Comparison of ENCODE assay signal across 1 cellular context in genomic region chr14:24818054-24818822, GRCh38.
A peak's percentile ranks its signal among the peaks of the same experiment; 100 is the strongest.
TF ChIP-seq lines count a peak whose summit lies in the region.

No MANE protein-coding gene starts in this region.

TF ChIP-seq in HepG2, 621 proteins besides CTCF, POLR2A, EP300 and RAD21 (continued from another document and continues in another):
- TF ChIP-seq ARID3A (IDR thresholded peaks at IDR 0.05; ENCODE audit: low read depth, low read length) (peak; percentile 96), ELK4 (CRISPR knock-in tag; IDR thresholded peaks at IDR 0.05; ENCODE audit: borderline replicate concordance) (no peak), ELF3 (CRISPR knock-in tag; IDR thresholded peaks at IDR 0.05) (peak; percentile 59), FOXJ3 (CRISPR knock-in tag; IDR thresholded peaks at IDR 0.05; ENCODE audit: borderline replicate concordance) (peak; percentile 96), DNMT1 (CRISPR knock-in tag; IDR thresholded peaks at IDR 0.05) (no peak), ZUFSP (CRISPR knock-in tag; IDR thresholded peaks at IDR 0.05; ENCODE audit: borderline replicate concordance) (no peak; the same call in 1 of the 2 replicates), ZNF558 (CRISPR knock-in tag; IDR thresholded peaks at IDR 0.05; ENCODE audit: borderline replicate concordance) (peak; percentile 84; the same call in 1 of the 2 replicates), MAZ (IDR thresholded peaks at IDR 0.05; ENCODE audit: borderline replicate concordance, low read depth, low read length) (no peak), MAZ (CRISPR knock-in tag; IDR thresholded peaks at IDR 0.05; ENCODE audit: low read depth) (peak; percentile 66; the same call in 1 of the 2 replicates), ZNF3 (CRISPR knock-in tag; IDR thresholded peaks at IDR 0.05) (peak; percentile 7), PCBP1 (IDR thresholded peaks at IDR 0.05; ENCODE audit: borderline replicate concordance, low read depth, low read length) (no peak), BORCS8-MEF2B (CRISPR knock-in tag; IDR thresholded peaks at IDR 0.05) (peak; percentile 77), ZGPAT (CRISPR knock-in tag; IDR thresholded peaks at IDR 0.05) (peak; percentile 81), ZNF710 (CRISPR knock-in tag; IDR thresholded peaks at IDR 0.05; ENCODE audit: borderline replicate concordance) (peak; percentile 77; the same call in 1 of the 2 replicates), ZNF580 (CRISPR knock-in tag; IDR thresholded peaks at IDR 0.05; ENCODE audit: borderline replicate concordance, low read depth) (peak; percentile 54; the same call in 1 of the 2 replicates), IRF9 (CRISPR knock-in tag; IDR thresholded peaks at IDR 0.05; ENCODE audit: borderline replicate concordance) (peak; percentile 79; the same call in 1 of the 2 replicates), ZNF577 (CRISPR knock-in tag; IDR thresholded peaks at IDR 0.05; ENCODE audit: borderline replicate concordance, low read depth) (no peak), DRAP1 (CRISPR knock-in tag; IDR thresholded peaks at IDR 0.05) (peak; percentile 96), ARHGAP35 (CRISPR knock-in tag; IDR thresholded peaks at IDR 0.05; ENCODE audit: borderline replicate concordance) (peak; percentile 35; the same call in 1 of the 2 replicates), FOXP4 (CRISPR knock-in tag; IDR thresholded peaks at IDR 0.05) (peak; percentile 97), CCAR2 (optimal IDR thresholded peaks at IDR 0.05; ENCODE audit: low read depth, low read length) (peak; percentile 57), ZMYM2 (CRISPR knock-in tag; IDR thresholded peaks at IDR 0.05) (peak; percentile 86), ZNF501 (CRISPR knock-in tag; IDR thresholded peaks at IDR 0.05) (0 out of 2 replicates have a peak, but pooled peaks have one; percentile 11), ZNF205 (CRISPR knock-in tag; IDR thresholded peaks at IDR 0.05) (peak; percentile 87), HMG20B (CRISPR knock-in tag; conservative IDR thresholded peaks at IDR 0.05) (peak; percentile 72; the same call in 1 of the 2 replicates), ZBTB7B (CRISPR knock-in tag; IDR thresholded peaks at IDR 0.05) (peak; percentile 83; the same call in 1 of the 2 replicates), SPEN (CRISPR knock-in tag; IDR thresholded peaks at IDR 0.05; ENCODE audit: low read depth) (no peak; the same call in none of the 2 replicates), ZNF720 (CRISPR knock-in tag; IDR thresholded peaks at IDR 0.05) (peak; percentile 81; the same call in 1 of the 2 replicates), RXRB (CRISPR knock-in tag; IDR thresholded peaks at IDR 0.05; ENCODE audit: borderline replicate concordance) (peak; percentile 85), ZNF143 (CRISPR knock-in tag; IDR thresholded peaks at IDR 0.05) (peak; percentile 61; the same call in 1 of the 2 replicates), TSC22D2 (CRISPR knock-in tag; IDR thresholded peaks at IDR 0.05; ENCODE audit: borderline replicate concordance) (peak; percentile 81; the same call in 1 of the 2 replicates), ZBTB10 (CRISPR knock-in tag; IDR thresholded peaks at IDR 0.05; ENCODE audit: borderline replicate concordance) (peak; percentile 61; the same call in 1 of the 2 replicates), HOMEZ (CRISPR knock-in tag; IDR thresholded peaks at IDR 0.05; ENCODE audit: low read depth) (peak; percentile 90), ZNF256 (CRISPR knock-in tag; conservative IDR thresholded peaks at IDR 0.05) (peak; percentile 83), PPARG (CRISPR knock-in tag; conservative IDR thresholded peaks at IDR 0.05) (peak; percentile 83), FOXA1 (IDR thresholded peaks at IDR 0.05) (no peak), FOXA1 (CRISPR knock-in tag; IDR thresholded peaks at IDR 0.05) (peak; percentile 3; the same call in 1 of the 2 replicates), ELF1 (CRISPR knock-in tag; IDR thresholded peaks at IDR 0.05) (peak; percentile 57; the same call in 1 of the 2 replicates), ZNF639 (CRISPR knock-in tag; conservative IDR thresholded peaks at IDR 0.05) (peak; percentile 68; the same call in 1 of the 2 replicates), ZNF296 (CRISPR knock-in tag; conservative IDR thresholded peaks at IDR 0.05) (peak; percentile 83; the same call in 1 of the 2 replicates), NAIF1 (CRISPR knock-in tag; IDR thresholded peaks at IDR 0.05; ENCODE audit: borderline replicate concordance) (peak; percentile 85), KDM1A (CRISPR knock-in tag; IDR thresholded peaks at IDR 0.05) (peak; percentile 72; the same call in 1 of the 2 replicates), ZSCAN9 (CRISPR knock-in tag; IDR thresholded peaks at IDR 0.05; ENCODE audit: borderline replicate concordance) (peak; percentile 72), ZNF83 (CRISPR knock-in tag; IDR thresholded peaks at IDR 0.05; ENCODE audit: borderline replicate concordance) (peak; percentile 96)
